Comparison of ENCODE assay signal across 15 cellular contexts in the genomic region with DNA sequence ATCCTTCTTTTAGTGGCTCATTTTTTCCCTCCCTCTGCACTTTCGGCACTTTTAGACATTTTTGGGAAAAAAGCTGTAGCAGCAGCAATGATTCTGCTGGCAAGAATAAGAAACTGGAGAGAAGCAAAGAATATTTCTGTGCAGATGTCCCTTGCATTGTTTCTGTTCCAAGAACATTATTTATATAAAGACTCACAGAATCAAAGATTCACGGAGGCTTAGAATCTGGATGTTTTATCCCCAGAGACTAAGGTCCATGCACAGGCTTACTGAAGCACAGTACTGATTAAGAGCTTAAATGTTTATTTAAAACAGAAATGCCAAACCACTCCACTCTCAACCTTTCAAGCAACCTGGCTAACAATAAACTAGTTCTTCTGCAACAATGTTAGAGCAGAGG. TPM values are rescaled to one million over a fixed set of nuclear protein-coding genes. Genes with fewer than 3 reads are reported as not detected.
DNase-seq lines count a peak whose midpoint lies in the region; ATAC-seq and TF ChIP-seq lines count a peak whose summit lies in the region.
"Had no signal": no experiment of that assay in that cellular context is flagged by ENCODE, and none has a peak within 500 bp of the region (broad histone marks: within the 10 kb centered on the region; RNA-seq: fewer than 3 reads in every experiment).

No MANE protein-coding gene starts in this region.

- WGBS in body of pancreas, 2 donors = 15 to 26% methylated on average over 2 of the region's 2 CpGs

- H3K27me3 Mint-ChIP-seq in nephron (ENCODE audit: low read depth) = no peaks in the 10 kb centered on the region
- H3K27me3 Mint-ChIP-seq in activated CD4-positive, alpha-beta T cell treated with anti-CD3 and anti-CD28 coated beads, Interleukin-2, amount 10 ng/mL, durations not matched to agents 24 days and 14 days = no peaks in the 10 kb centered on the region

- no peaks in the 10 kb centered on the region for H3K9me3 ChIP-seq in body of pancreas

- H3K4me1 ChIP-seq in body of pancreas = peaks cover 41% of the 10 kb centered on the region

- H3K27ac ChIP-seq in body of pancreas = peak overlapping the region; percentile 32 to 74 (median 58)

- DNase-seq in body of pancreas (no peak), fibroblast of peridontal ligament (ENCODE audit: extremely low read depth) (peak; percentile 69), superior temporal gyrus (ENCODE audit: extremely low spot score) (peak; percentile 53), NCI-H82 treated with DMSO at 0.1 percent for 48 hours (lab: John Stamatoyannopoulos, UW; ENCODE audit: unreplicated experiment) (no peak), KBM-7 (no peak), DMS 273 treated with DMSO at 0.1 percent for 48 hours (lab: John Stamatoyannopoulos, UW) (no peak)
- no peak for DNase-seq in activated CD4-positive, alpha-beta T cell treated with anti-CD3 and anti-CD28 coated beads, Interleukin-2, amount 10 ng/mL, durations not matched to agents 24 days and 14 days
- DNase-seq: CD8-positive, alpha-beta T cell; DND-41; GF-D8; NCI-H1694; NCI-H446 treated with DMSO at 0.1 percent for 48 hours; NCI-H748 treated with DMSO at 0.1 percent for 48 hours had no signal

- ATAC-seq in body of pancreas = no peak
- ATAC-seq: CD8-positive, alpha-beta T cell; GM23338 had no signal

- no peaks in the 10 kb centered on the region for H3K27me3 ChIP-seq in body of pancreas

- H3K9me3 Mint-ChIP-seq in nephron = no peaks in the 10 kb centered on the region
- no peaks in the 10 kb centered on the region for H3K9me3 Mint-ChIP-seq in activated CD4-positive, alpha-beta T cell treated with anti-CD3 and anti-CD28 coated beads, Interleukin-2, amount 10 ng/mL, durations not matched to agents 24 days and 14 days
- H3K9me3 Mint-ChIP-seq: CD8-positive, alpha-beta T cell; GM23338 had no signal

- H3K27ac Mint-ChIP-seq in nephron = peak overlapping the region; percentile 82 to 97 (median 96)
- no peak overlapping the region for H3K27ac Mint-ChIP-seq in activated CD4-positive, alpha-beta T cell treated with anti-CD3 and anti-CD28 coated beads, Interleukin-2, amount 10 ng/mL, durations not matched to agents 24 days and 14 days
- H3K27ac Mint-ChIP-seq: CD8-positive, alpha-beta T cell; GM23338 had no signal

- H3K4me3 ChIP-seq in body of pancreas = no peak overlapping the region
- H3K4me3 ChIP-seq: GM23338 had no signal

- TF ChIP-seq POLR2A in body of pancreas (IDR thresholded peaks at IDR 0.05) = no peak

- H3K36me3 ChIP-seq in body of pancreas (replicated peaks in 1 of 2; ENCODE audit: insufficient read depth in 1 of 2, low read depth in 2 of 2) = peaks cover 0 to 9% of the 10 kb centered on the region in 2 donors

- intact Hi-C loops in body of pancreas (cut with DNase I) = loop anchor here (10.0 kb wide), 1 partner anchor 217 kb away; no protein-coding TSS in a partner anchor
- intact Hi-C loops in activated CD4-positive, alpha-beta T cell treated with anti-CD3 and anti-CD28 coated beads, Interleukin-2, amount 10 ng/mL, durations not matched to agents 24 days and 14 days (cut with micrococcal nuclease) = no loop called here

- peaks cover 19% of the 10 kb centered on the region for H3K4me1 Mint-ChIP-seq in nephron
- H3K4me1 Mint-ChIP-seq in activated CD4-positive, alpha-beta T cell treated with anti-CD3 and anti-CD28 coated beads, Interleukin-2, amount 10 ng/mL, durations not matched to agents 24 days and 14 days = no peaks in the 10 kb centered on the region
- H3K4me1 Mint-ChIP-seq: GM23338 had no signal

- TF ChIP-seq CTCF in body of pancreas (IDR thresholded peaks at IDR 0.05) (no peak), nephron (IDR thresholded peaks at IDR 0.05; ENCODE audit: unreplicated experiment in 3 of 3) (no peak)

- in situ Hi-C loops in KBM-7 (cut with MboI; ENCODE audit: low pct_unique_long_range_greater_than_20kb, low sequenced_read_pairs) = loop anchor here (25.0 kb wide), 2 partner anchors 170 to 470 kb away; partner anchors contain the start of genes LTBP2 and RPS6KL1

- peaks cover 45% of the 10 kb centered on the region for H3K36me3 Mint-ChIP-seq in nephron (ENCODE audit: low read depth)
- H3K36me3 Mint-ChIP-seq in activated CD4-positive, alpha-beta T cell treated with anti-CD3 and anti-CD28 coated beads, Interleukin-2, amount 10 ng/mL, durations not matched to agents 24 days and 14 days (ENCODE audit: low read depth) = peaks cover 36% of the 10 kb centered on the region

- H3K4me3 Mint-ChIP-seq in nephron = peak overlapping the region in 1 of 3 experiments; percentile 26
- no peak overlapping the region for H3K4me3 Mint-ChIP-seq in activated CD4-positive, alpha-beta T cell treated with anti-CD3 and anti-CD28 coated beads, Interleukin-2, amount 10 ng/mL, durations not matched to agents 24 days and 14 days
- H3K4me3 Mint-ChIP-seq: CD8-positive, alpha-beta T cell; GM23338 had no signal

RNA-seq across cellular contexts. Expression of gene ZC2HC1C, which starts 12.4 kb away (rescaled TPM):
- 1 to 10 TPM; 7.3 to 7.8 TPM for total RNA-seq in body of pancreas
- total RNA-seq in activated CD4-positive, alpha-beta T cell treated with anti-CD3 and anti-CD28 coated beads, Interleukin-2, amount 10 ng/mL, durations not matched to agents 24 days and 14 days = 0.82 and 1.6 TPM in 2 replicates
- total RNA-seq: CD8-positive, alpha-beta T cell had no signal

RNA-seq across cellular contexts. Expression of gene ACYP1, which starts 18.0 kb away (rescaled TPM):
- 1 to 10 TPM; 8.3 to 9.9 TPM for total RNA-seq in body of pancreas
- 45.2 and 46.0 TPM in 2 replicates for total RNA-seq in activated CD4-positive, alpha-beta T cell treated with anti-CD3 and anti-CD28 coated beads, Interleukin-2, amount 10 ng/mL, durations not matched to agents 24 days and 14 days

RNA-seq across cellular contexts. Expression of gene MLH3, which starts 30.6 kb away (rescaled TPM):
- 10 to 100 TPM; 18.2 to 23.7 TPM for total RNA-seq in body of pancreas
- total RNA-seq in activated CD4-positive, alpha-beta T cell treated with anti-CD3 and anti-CD28 coated beads, Interleukin-2, amount 10 ng/mL, durations not matched to agents 24 days and 14 days = 27.7 and 28.3 TPM in 2 replicates

RNA-seq across cellular contexts. Expression of gene NEK9, which starts 45.0 kb away (rescaled TPM):
- total RNA-seq in body of pancreas = 10 to 100 TPM; 26.4 to 38.4 TPM
- total RNA-seq in activated CD4-positive, alpha-beta T cell treated with anti-CD3 and anti-CD28 coated beads, Interleukin-2, amount 10 ng/mL, durations not matched to agents 24 days and 14 days = 66.6 and 68.8 TPM in 2 replicates

Comparison
In these comparisons a context has a peak if more than half of its experiments do, and no peak if none do; other contexts are left out.
1. DNase-seq: peak in fibroblast of peridontal ligament (single experiment) and superior temporal gyrus (single experiment); none in body of pancreas (0 of 4), NCI-H82 treated with DMSO at 0.1 percent for 48 hours (single experiment), activated CD4-positive, alpha-beta T cell treated with anti-CD3 and anti-CD28 coated beads, Interleukin-2, amount 10 ng/mL, durations not matched to agents 24 days and 14 days (single experiment), KBM-7 (single experiment) and DMS 273 treated with DMSO at 0.1 percent for 48 hours (single experiment).